ENCODE assay signal across 10 cellular contexts in the genomic region with DNA sequence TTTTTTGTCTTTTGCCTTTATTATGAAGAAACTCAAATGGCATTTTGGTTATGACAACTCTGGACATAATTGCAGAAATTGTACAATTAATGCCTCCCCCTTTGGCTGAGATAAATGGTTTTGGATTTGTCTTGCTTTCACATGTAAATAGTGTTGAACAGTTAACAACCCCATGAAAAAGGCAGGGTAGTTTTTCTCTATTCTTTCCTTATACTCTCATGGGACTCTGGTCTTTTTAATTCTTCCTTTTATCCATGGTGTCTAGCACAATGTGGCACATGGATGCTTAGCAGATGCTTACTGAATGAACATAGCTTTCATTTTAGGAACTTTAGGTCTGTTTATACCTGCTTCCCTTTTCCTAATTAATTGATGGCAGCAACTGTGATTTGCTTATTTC.
DNase-seq lines count a peak whose midpoint lies in the region; ATAC-seq, FAIRE-seq and TF ChIP-seq lines count a peak whose summit lies in the region.
"Had no signal": no experiment of that assay in that cellular context is flagged by ENCODE, and none has a peak within 500 bp of the region (broad histone marks: within the 10 kb centered on the region; RNA-seq: fewer than 3 reads in every experiment).

No MANE protein-coding gene starts in this region.

- CTCF ChIA-PET in GM12878 (lab: Yijun Ruan, JAX) = interaction anchor here (0.8 to 1.5 kb wide), 4 partner anchors 18 to 304 kb away, joined by 3 to 4 read pairs (median 4); no protein-coding TSS in a partner anchor
- CTCF ChIA-PET in activated naive CD4-positive, alpha-beta T cell treated with anti-CD3 and anti-CD28 coated beads for 36 hours (lab: Charles Lee) = interaction anchor here (0.7 to 1.2 kb wide), 3 partner anchors 8 to 14 kb away, joined by 3 to 8 read pairs (median 3); no protein-coding TSS in a partner anchor

- BruUV-seq in GM12878 (replicated peaks; lab: Mats Ljungman, UMichigan) = no TSS peak

- peak overlapping the region; percentile 76 for H3K4me2 ChIP-seq in GM12878 (ENCODE audit: control insufficient read depth, insufficient read depth)

- POLR2A ChIA-PET in GM12878 (lab: Charles Lee) = interaction anchor here (0.6 to 2.0 kb wide), 5 partner anchors 12 to 68 kb away, joined by 3 to 8 read pairs (median 5); no protein-coding TSS in a partner anchor

- H3K4me1 Mint-ChIP-seq in HFFc6 (ENCODE audit: low read depth) (peaks cover 48% of the 10 kb centered on the region), nephron (peaks cover 76% of the 10 kb centered on the region)
- H3K4me1 Mint-ChIP-seq in activated naive CD4-positive, alpha-beta T cell treated with anti-CD3 and anti-CD28 coated beads for 36 hours (ENCODE audit: low read depth) = peaks cover 69% of the 10 kb centered on the region

- no peaks in the 10 kb centered on the region for H3K27me3 ChIP-seq in ACC112 (ENCODE audit: insufficient read depth, low read length)
- no peaks in the 10 kb centered on the region for H3K27me3 ChIP-seq in GM12878 (replicated peaks in 1 of 2; ENCODE audit: control insufficient read depth in 2 of 2, insufficient read depth in 2 of 2, low read length in 1 of 2)
- H3K27me3 ChIP-seq: ovary had no signal

- ATAC-seq in GM12878 = no peak
- ATAC-seq in activated CD4-positive, CD25-positive, alpha-beta regulatory T cell treated with anti-CD3 and anti-CD28 coated beads, Interleukin-2, amount 50 U/mL, for 24 hours = no peak

- TF ChIP-seq EP300 in GM12878 (IDR thresholded peaks at IDR 0.05; ENCODE audit: borderline replicate concordance in 1 of 2, control insufficient read depth in 1 of 2, low read depth in 2 of 2, low read length in 2 of 2) = no peak

- H3K79me2 ChIP-seq in ACC112 (ENCODE audit: control insufficient read depth, insufficient read depth, low read length, unreplicated experiment) (peaks cover 59% of the 10 kb centered on the region), GM12878 (ENCODE audit: control insufficient read depth, insufficient read depth, low read length) (peaks cover 98% of the 10 kb centered on the region)

- no peak overlapping the region for H3K27ac ChIP-seq in ACC112 (ENCODE audit: low read depth, low read length)
- peak overlapping the region; percentile 42; the same call in 1 of the 2 replicates for H3K27ac ChIP-seq in GM12878 (ENCODE audit: control insufficient read depth, insufficient read depth)

- no peak for TF ChIP-seq POLR2A in GM12878 (IDR thresholded peaks at IDR 0.05; ENCODE audit: low read depth, low read length)

- H3K9me3 Mint-ChIP-seq in HFFc6 (no peaks in the 10 kb centered on the region), nephron (peaks cover 5% of the 10 kb centered on the region)
- H3K9me3 Mint-ChIP-seq in activated naive CD4-positive, alpha-beta T cell treated with anti-CD3 and anti-CD28 coated beads for 36 hours = no peaks in the 10 kb centered on the region

- H3K9me3 ChIP-seq in GM12878 (replicated peaks; ENCODE audit: control insufficient read depth, insufficient read depth, low read length) = no peaks in the 10 kb centered on the region; the same call in 2 of the 3 replicates
- H3K9me3 ChIP-seq: ovary had no signal

- peak overlapping the region; percentile 80 for H3K4me3 Mint-ChIP-seq in HFFc6
- peak overlapping the region in 2 of 3 experiments; percentile 28 to 33 for H3K4me3 Mint-ChIP-seq in nephron
- no peak overlapping the region for H3K4me3 Mint-ChIP-seq in activated naive CD4-positive, alpha-beta T cell treated with anti-CD3 and anti-CD28 coated beads for 36 hours

- no peak for TF ChIP-seq RAD21 in GM12878 (IDR thresholded peaks at IDR 0.05; ENCODE audit: insufficient read depth, low read depth, low read length)

- intact Hi-C loops in GM12878 (cut with micrococcal nuclease; ENCODE audit: unreplicated experiment) = loop anchor here (5.0 kb wide), 1 partner anchor 75 kb away; a partner anchor contains a TSS
- intact Hi-C loops in activated naive CD4-positive, alpha-beta T cell treated with anti-CD3 and anti-CD28 coated beads for 36 hours (cut with micrococcal nuclease) = loop anchor here (5.0 kb wide), 1 partner anchor 35 kb away; no protein-coding TSS in a partner anchor

- H3K27me3 Mint-ChIP-seq in HFFc6 (ENCODE audit: insufficient read depth) (no peaks in the 10 kb centered on the region; the same call in 1 of the 2 replicates), nephron (ENCODE audit: low read depth) (no peaks in the 10 kb centered on the region)
- H3K27me3 Mint-ChIP-seq in activated naive CD4-positive, alpha-beta T cell treated with anti-CD3 and anti-CD28 coated beads for 36 hours (ENCODE audit: low read depth) = no peaks in the 10 kb centered on the region

- FAIRE-seq in GM12878 (lab: Jason Lieb, UNC) = no peak

- H3K36me3 ChIP-seq in ACC112 (ENCODE audit: insufficient read depth, low read length) (no peaks in the 10 kb centered on the region), GM12878 (ENCODE audit: control insufficient read depth in 2 of 2, insufficient read depth in 2 of 2, low read length in 1 of 2) (peaks cover 2 to 14% of the 10 kb centered on the region in 2 experiments; a peak in 2 of 4 replicates)
- H3K36me3 ChIP-seq: ovary had no signal

- H2AFZ ChIP-seq in ACC112 (ENCODE audit: low read length, unreplicated experiment) (no peak overlapping the region), GM12878 (ENCODE audit: control insufficient read depth, low read depth, low read length) (no peak overlapping the region)

- no peak overlapping the region for H3K9ac ChIP-seq in GM12878 (ENCODE audit: control insufficient read depth, insufficient read depth, low read length)

- H3K4me1 ChIP-seq in ACC112 (ENCODE audit: control insufficient read depth, insufficient read depth, low read length, unreplicated experiment) = peaks cover 39% of the 10 kb centered on the region
- H3K4me1 ChIP-seq in GM12878 (ENCODE audit: control insufficient read depth, insufficient read depth, low read length) = peaks cover 52% of the 10 kb centered on the region

- SMC1A ChIA-PET in GM12878 (lab: Charles Lee; ENCODE audit: uncharacterized antibody, unreplicated experiment) = interaction anchor here (0.7 to 3.9 kb wide), 19 partner anchors 8 to 378 kb away, joined by 3 to 26 read pairs (median 5); no protein-coding TSS in a partner anchor

- TF ChIP-seq CTCF in HFFc6 (IDR thresholded peaks at IDR 0.05) (no peak), GM12878 (IDR thresholded peaks at IDR 0.05 in 2 of 3, conservative IDR thresholded peaks at IDR 0.05 in 1 of 3; ENCODE audit: control insufficient read depth in 2 of 3, extremely low read depth in 1 of 3, insufficient read depth in 1 of 3, low read depth in 3 of 3, low read length in 3 of 3) (no peak), nephron (IDR thresholded peaks at IDR 0.05; ENCODE audit: unreplicated experiment in 3 of 3) (no peak)

- DNase-seq in HFFc6 (no peak), GM12878 (ENCODE audit: low read depth, low spot score) (no peak), ACHN (no peak), HCEC 1CT (no peak)
- no peak for DNase-seq in activated naive CD4-positive, alpha-beta T cell treated with anti-CD3 and anti-CD28 coated beads for 36 hours
- DNase-seq: NCI-H187 treated with DMSO at 0.1 percent for 48 hours had no signal

- H4K20me1 ChIP-seq in GM12878 (ENCODE audit: control insufficient read depth, insufficient read depth) = peaks cover 5% of the 10 kb centered on the region; the same call in 1 of the 2 replicates

- H3K27ac Mint-ChIP-seq in HFFc6 (peak overlapping the region; percentile 62), nephron (peak overlapping the region; percentile 96 to 97 (median 97))
- H3K27ac Mint-ChIP-seq in activated naive CD4-positive, alpha-beta T cell treated with anti-CD3 and anti-CD28 coated beads for 36 hours = no peak overlapping the region

- RAD21 ChIA-PET in GM12878 (lab: Charles Lee; ENCODE audit: unreplicated experiment) = interaction anchor here (0.7 to 3.5 kb wide), 18 partner anchors 8 to 831 kb away, joined by 3 to 11 read pairs (median 4); no protein-coding TSS in a partner anchor

- peak overlapping the region; percentile 24 for H3K4me3 ChIP-seq in ACC112 (ENCODE audit: low read depth, low read length)
- H3K4me3 ChIP-seq in GM12878 = no peak overlapping the region
- H3K4me3 ChIP-seq: ovary had no signal

- in situ Hi-C loops in GM12878 (cut with MboI) (no loop called here), ACHN (cut with HindIII; ENCODE audit: low pct_ligation_motif_present, low pct_unique_long_range_greater_than_20kb, low sequenced_read_pairs) (no loop called here)

- H3K36me3 Mint-ChIP-seq in HFFc6 (ENCODE audit: low read depth) = peaks cover under 1% of the 10 kb centered on the region
- H3K36me3 Mint-ChIP-seq in nephron (ENCODE audit: low read depth) = peaks cover 12% of the 10 kb centered on the region
- H3K36me3 Mint-ChIP-seq in activated naive CD4-positive, alpha-beta T cell treated with anti-CD3 and anti-CD28 coated beads for 36 hours (ENCODE audit: low read depth) = peaks cover 10% of the 10 kb centered on the region

TF ChIP-seq in GM12878, 131 proteins besides CTCF, POLR2A, EP300 and RAD21:
- TF ChIP-seq TCF12 (IDR thresholded peaks at IDR 0.05; ENCODE audit: low read depth, low read length) (no peak), HDGF (IDR thresholded peaks at IDR 0.05) (no peak), MYB (IDR thresholded peaks at IDR 0.05; ENCODE audit: borderline replicate concordance, low read depth, low read length) (no peak), KAT2A (conservative IDR thresholded peaks at IDR 0.05; ENCODE audit: control insufficient read depth, low read depth, low read length) (no peak), SREBF2 (IDR thresholded peaks at IDR 0.05; ENCODE audit: low read length) (no peak)
- TF ChIP-seq, protein P1, sequence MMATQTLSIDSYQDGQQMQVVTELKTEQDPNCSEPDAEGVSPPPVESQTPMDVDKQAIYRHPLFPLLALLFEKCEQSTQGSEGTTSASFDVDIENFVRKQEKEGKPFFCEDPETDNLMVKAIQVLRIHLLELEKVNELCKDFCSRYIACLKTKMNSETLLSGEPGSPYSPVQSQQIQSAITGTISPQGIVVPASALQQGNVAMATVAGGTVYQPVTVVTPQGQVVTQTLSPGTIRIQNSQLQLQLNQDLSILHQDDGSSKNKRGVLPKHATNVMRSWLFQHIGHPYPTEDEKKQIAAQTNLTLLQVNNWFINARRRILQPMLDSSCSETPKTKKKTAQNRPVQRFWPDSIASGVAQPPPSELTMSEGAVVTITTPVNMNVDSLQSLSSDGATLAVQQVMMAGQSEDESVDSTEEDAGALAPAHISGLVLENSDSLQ (IDR thresholded peaks at IDR 0.05) = no peak
